ENCODE assay signal across 9 cellular contexts in genomic region chr2:64699712-64700111, GRCh38. TPM values are rescaled to one million over a fixed set of nuclear protein-coding genes. Genes with fewer than 3 reads are reported as not detected.
DNase-seq lines count a peak whose midpoint lies in the region; ATAC-seq lines count a peak whose summit lies in the region.
"Had no signal": no experiment of that assay in that cellular context is flagged by ENCODE, and none has a peak within 500 bp of the region (broad histone marks: within the 10 kb centered on the region; RNA-seq: fewer than 3 reads in every experiment).

No MANE protein-coding gene starts in this region.

- peak overlapping the region; percentile 54 for H3K4me3 Mint-ChIP-seq in activated CD8-positive, alpha-beta memory T cell treated with anti-CD3 and anti-CD28 coated beads, Interleukin-2, amount 10 ng/mL, durations not matched to agents 7 days and 5 days

- peak; percentile 7 for ATAC-seq in activated CD8-positive, alpha-beta memory T cell treated with anti-CD3 and anti-CD28 coated beads, Interleukin-2, amount 10 ng/mL, durations not matched to agents 7 days and 5 days
- ATAC-seq in HG02870 (IDR thresholded peaks at IDR 0.05; ENCODE audit: unreplicated experiment): peak; percentile 15

- CTCF ChIA-PET in activated CD8-positive, alpha-beta memory T cell treated with anti-CD3 and anti-CD28 coated beads, Interleukin-2, amount 10 ng/mL, durations not matched to agents 7 days and 5 days (lab: Charles Lee): interaction anchor here (0.7 to 2.0 kb wide), 5 partner anchors 11 to 213 kb away, joined by 3 to 5 read pairs (median 5); no protein-coding TSS in a partner anchor

- peak; percentile 62 for DNase-seq in activated CD8-positive, alpha-beta memory T cell treated with anti-CD3 and anti-CD28 coated beads, Interleukin-2, amount 10 ng/mL, durations not matched to agents 7 days and 5 days
- no peak for DNase-seq in activated CD8-positive, alpha-beta memory T cell treated with anti-CD3 and anti-CD28 coated beads, Interleukin-2, amount 50 U/mL, for 4 hours
- DNase-seq in activated T-cell treated with anti-CD3 and anti-CD28 coated beads, Interleukin-2, amount 50 U/mL, for 48 hours: peak; percentile 44 to 51
- DNase-seq in stimulated activated CD4-positive, alpha-beta T cell treated with anti-CD3 and anti-CD28 coated beads, Interleukin-4, amount 100 ng/mL, for 24 hours: peak; percentile 32
- DNase-seq in NCI-H2107 treated with DMSO at 0.1 percent for 48 hours (lab: John Stamatoyannopoulos, UW; ENCODE audit: unreplicated experiment) (no peak), islet precursor cell (no peak), NCI-H146 (lab: John Stamatoyannopoulos, UW) (no peak)
- DNase-seq: occipital lobe had no signal

- peak overlapping the region; percentile 93 for H3K27ac Mint-ChIP-seq in activated CD8-positive, alpha-beta memory T cell treated with anti-CD3 and anti-CD28 coated beads, Interleukin-2, amount 10 ng/mL, durations not matched to agents 7 days and 5 days

- peaks cover 58% of the 10 kb centered on the region for H3K4me1 Mint-ChIP-seq in activated CD8-positive, alpha-beta memory T cell treated with anti-CD3 and anti-CD28 coated beads, Interleukin-2, amount 10 ng/mL, durations not matched to agents 7 days and 5 days

- no peaks in the 10 kb centered on the region for H3K9me3 Mint-ChIP-seq in activated CD8-positive, alpha-beta memory T cell treated with anti-CD3 and anti-CD28 coated beads, Interleukin-2, amount 10 ng/mL, durations not matched to agents 7 days and 5 days (ENCODE audit: low read depth)

- peaks cover 24% of the 10 kb centered on the region for H3K36me3 Mint-ChIP-seq in activated CD8-positive, alpha-beta memory T cell treated with anti-CD3 and anti-CD28 coated beads, Interleukin-2, amount 10 ng/mL, durations not matched to agents 7 days and 5 days

- H3K27me3 Mint-ChIP-seq in activated CD8-positive, alpha-beta memory T cell treated with anti-CD3 and anti-CD28 coated beads, Interleukin-2, amount 10 ng/mL, durations not matched to agents 7 days and 5 days: no peaks in the 10 kb centered on the region

RNA-seq across cellular contexts. Expression of gene SERTAD2, which starts 46.0 kb away (rescaled TPM):
- total RNA-seq in activated CD8-positive, alpha-beta memory T cell treated with anti-CD3 and anti-CD28 coated beads, Interleukin-2, amount 10 ng/mL, durations not matched to agents 7 days and 5 days: 10 to 100 TPM; 24.3 to 53.7 TPM

Comparison
In these comparisons a context has a peak if more than half of its experiments do, and no peak if none do; other contexts are left out.
1. DNase-seq: peak in activated CD8-positive, alpha-beta memory T cell treated with anti-CD3 and anti-CD28 coated beads, Interleukin-2, amount 10 ng/mL, durations not matched to agents 7 days and 5 days (single experiment), activated T-cell treated with anti-CD3 and anti-CD28 coated beads, Interleukin-2, amount 50 U/mL, for 48 hours (2 of 2) and stimulated activated CD4-positive, alpha-beta T cell treated with anti-CD3 and anti-CD28 coated beads, Interleukin-4, amount 100 ng/mL, for 24 hours (single experiment); none in activated CD8-positive, alpha-beta memory T cell treated with anti-CD3 and anti-CD28 coated beads, Interleukin-2, amount 50 U/mL, for 4 hours (single experiment), NCI-H2107 treated with DMSO at 0.1 percent for 48 hours (single experiment), islet precursor cell (single experiment) and NCI-H146 (single experiment).